In the genomic region with DNA sequence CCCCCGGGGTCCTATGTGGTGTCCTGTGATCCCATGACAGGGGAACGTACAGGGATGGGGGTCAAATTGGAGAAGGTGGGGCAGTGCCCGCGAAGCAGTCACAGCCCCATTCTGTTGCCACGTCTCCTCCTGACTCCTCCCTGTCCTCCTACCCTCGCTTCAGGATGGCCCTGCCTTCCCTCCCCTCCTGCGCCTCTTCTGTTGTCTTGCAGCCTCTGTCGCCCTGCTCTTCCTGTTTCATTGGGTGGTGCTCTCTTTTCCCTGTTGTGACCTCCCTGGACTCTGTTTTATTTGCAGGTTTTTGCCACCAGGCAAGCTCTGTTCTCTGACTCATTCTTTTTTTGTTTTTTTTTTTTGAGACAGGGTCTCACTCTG, we compare ENCODE assay signal across 23 cellular contexts. TPM values are rescaled to one million over a fixed set of nuclear protein-coding genes. Genes with fewer than 3 reads are reported as not detected.
DNase-seq lines count a peak whose midpoint lies in the region; ATAC-seq, FAIRE-seq and TF ChIP-seq lines count a peak whose summit lies in the region.
"Had no signal": no experiment of that assay in that cellular context is flagged by ENCODE, and none has a peak within 500 bp of the region (broad histone marks: within the 10 kb centered on the region; RNA-seq: fewer than 3 reads in every experiment).

No MANE protein-coding gene starts in this region.

- no peaks in the 10 kb centered on the region for H4K20me1 ChIP-seq in HepG2 (ENCODE audit: insufficient read depth, low read length)

- TF ChIP-seq POLR2A in heart left ventricle (IDR thresholded peaks at IDR 0.05) (no peak), HepG2 (IDR thresholded peaks at IDR 0.05; ENCODE audit: insufficient read depth in 1 of 2, low read depth in 2 of 2, low read length in 2 of 2) (no peak), spleen (IDR thresholded peaks at IDR 0.05) (no peak), suprapubic skin (IDR thresholded peaks at IDR 0.05) (no peak)

- in situ Hi-C loops in HepG2 (cut with HindIII; ENCODE audit: extremely low pct_ligation_motif_present, low pct_unique_long_range_greater_than_20kb): no loop called here

- no peak overlapping the region for H3K9ac ChIP-seq in HepG2 (ENCODE audit: insufficient read depth, low read depth, low read length)
- H3K9ac ChIP-seq: GM23248 had no signal

- TF ChIP-seq RAD21 in HepG2 (CRISPR knock-in tag; IDR thresholded peaks at IDR 0.05): no peak

- no TSS peak for BruUV-seq in HepG2 (replicated peaks; lab: Mats Ljungman, UMichigan)

- H3K27me3 ChIP-seq in left ventricle myocardium inferior (ENCODE audit: low read depth) (no peaks in the 10 kb centered on the region), heart left ventricle (no peaks in the 10 kb centered on the region), HepG2 (ENCODE audit: control insufficient read depth in 1 of 2, insufficient read depth in 2 of 2, low read length in 2 of 2) (peaks cover 4 to 40% of the 10 kb centered on the region in 2 experiments; a peak in 4 of 5 replicates), spleen (replicated peaks in 1 of 7) (no peaks in the 10 kb centered on the region), suprapubic skin (no peaks in the 10 kb centered on the region)
- H3K27me3 ChIP-seq: MG63 had no signal

- TF ChIP-seq CTCF in left ventricle myocardium inferior (IDR thresholded peaks at IDR 0.05; ENCODE audit: borderline replicate concordance) (no peak), heart left ventricle (IDR thresholded peaks at IDR 0.05) (no peak), HepG2 (CRISPR knock-in tag; IDR thresholded peaks at IDR 0.05) (no peak), spleen (IDR thresholded peaks at IDR 0.05 in 8 of 11, conservative IDR thresholded peaks at IDR 0.05 in 3 of 11) (no peak), suprapubic skin (IDR thresholded peaks at IDR 0.05) (no peak)

- 52 to 56% (median 55%) methylated on average over 8 of the region's 8 CpGs for WGBS in heart left ventricle, 4 donors
- WGBS in HepG2 (ENCODE audit: low lambda C conversion rate): 0% methylated on average over 5 of the region's 8 CpGs
- WGBS in spleen, 5 donors: 51 to 69% (median 62%) methylated on average over 8 of the region's 8 CpGs
- WGBS in suprapubic skin: 61% methylated on average over 8 of the region's 8 CpGs

- H3K9me3 ChIP-seq in left ventricle myocardium inferior (replicated peaks) (no peaks in the 10 kb centered on the region), heart left ventricle (no peaks in the 10 kb centered on the region), HepG2 (ENCODE audit: low read length) (no peaks in the 10 kb centered on the region), spleen (no peaks in the 10 kb centered on the region), suprapubic skin (no peaks in the 10 kb centered on the region)
- H3K9me3 ChIP-seq: MG63 had no signal

- POLR2A ChIA-PET in HepG2 (lab: Yijun Ruan, JAX): no interaction called here

- intact Hi-C loops in left ventricle myocardium inferior (cut with micrococcal nuclease): no loop called here
- intact Hi-C loops in heart left ventricle (cut with DNase I): no loop called here
- intact Hi-C loops in HepG2 (cut with micrococcal nuclease; ENCODE audit: unreplicated experiment): no loop called here
- intact Hi-C loops in spleen (cut with DNase I; ENCODE audit: low total_unique reads): no loop called here

- H3K4me1 ChIP-seq in left ventricle myocardium inferior: peaks cover 30% of the 10 kb centered on the region
- H3K4me1 ChIP-seq in heart left ventricle: peaks cover 0 to 25% (median 12%) of the 10 kb centered on the region in 12 donors
- H3K4me1 ChIP-seq in HepG2 (ENCODE audit: insufficient read depth, low read length): peaks cover 16% of the 10 kb centered on the region
- H3K4me1 ChIP-seq in spleen: peaks cover 0 to 34% (median 14%) of the 10 kb centered on the region in 6 donors
- H3K4me1 ChIP-seq in suprapubic skin: no peaks in the 10 kb centered on the region

- H3K4me2 ChIP-seq in HepG2 (ENCODE audit: low read depth, low read length): peak overlapping the region; percentile 45; the same call in 1 of the 2 replicates

- H3K79me2 ChIP-seq in HepG2 (ENCODE audit: insufficient read depth, low read length): no peaks in the 10 kb centered on the region

- H3K4me3 ChIP-seq in left ventricle myocardium inferior: no peak overlapping the region
- H3K4me3 ChIP-seq in heart left ventricle: no peak overlapping the region
- H3K4me3 ChIP-seq in HepG2 (replicated peaks in 1 of 3; ENCODE audit: insufficient read depth in 1 of 3, low read depth in 2 of 3, low read length in 3 of 3): peak overlapping the region in 1 of 3 experiments; percentile 26; a peak in 1 of 6 replicates
- no peak overlapping the region for H3K4me3 ChIP-seq in spleen
- no peak overlapping the region for H3K4me3 ChIP-seq in suprapubic skin
- H3K4me3 ChIP-seq: GM12878, GM23248, MG63 had no signal

- ATAC-seq in heart left ventricle (no peak), HepG2 (peak; percentile 66)
- ATAC-seq: GM12878, HCT116, PC-3 had no signal

- no peak overlapping the region for H2AFZ ChIP-seq in HepG2 (ENCODE audit: low read length)
- H2AFZ ChIP-seq: GM23248 had no signal

- H3K27ac ChIP-seq in left ventricle myocardium inferior (replicated peaks): peak overlapping the region; percentile 49
- peak overlapping the region in 1 of 12 donors; percentile 5 for H3K27ac ChIP-seq in heart left ventricle
- no peak overlapping the region for H3K27ac ChIP-seq in HepG2 (ENCODE audit: extremely low read length, insufficient read depth, low read length)
- peak overlapping the region in 1 of 8 donors; percentile 16 for H3K27ac ChIP-seq in spleen
- no peak overlapping the region for H3K27ac ChIP-seq in suprapubic skin
- H3K27ac ChIP-seq: GM23248 had no signal

- no peak for TF ChIP-seq EP300 in HepG2 (IDR thresholded peaks at IDR 0.05; ENCODE audit: low read depth in 2 of 2, low read length in 2 of 2)
- no peak for TF ChIP-seq EP300 in HepG2 (CRISPR knock-in tag; IDR thresholded peaks at IDR 0.05; ENCODE audit: borderline replicate concordance)
- TF ChIP-seq EP300 in suprapubic skin (IDR thresholded peaks at IDR 0.05): no peak

- peaks cover 4% of the 10 kb centered on the region for H3K36me3 ChIP-seq in left ventricle myocardium inferior
- H3K36me3 ChIP-seq in heart left ventricle: peaks cover 0 to 20% (median 0%) of the 10 kb centered on the region in 9 donors
- H3K36me3 ChIP-seq in HepG2 (replicated peaks in 1 of 2; ENCODE audit: control insufficient read depth in 1 of 2, insufficient read depth in 2 of 2, low read length in 2 of 2): no peaks in the 10 kb centered on the region
- H3K36me3 ChIP-seq in spleen: no peaks in the 10 kb centered on the region
- H3K36me3 ChIP-seq in suprapubic skin: no peaks in the 10 kb centered on the region
- H3K36me3 ChIP-seq: MG63 had no signal

- no peak for FAIRE-seq in HepG2 (lab: Jason Lieb, UNC)
- FAIRE-seq: A204.1, D721Med, GM12878 had no signal

- CTCF ChIA-PET in HepG2 (lab: Yijun Ruan, JAX; ENCODE audit: low intra/inter-chr PET ratio, low total read pairs): no interaction called here

- no peak for DNase-seq in left ventricle myocardium inferior
- DNase-seq in heart left ventricle: no peak
- DNase-seq in cerebellum (ENCODE audit: low spot score): peak; percentile 58
- no peak for DNase-seq in HepG2 (ENCODE audit: low spot score)
- DNase-seq in spleen: no peak
- DNase-seq in DMS79 (lab: John Stamatoyannopoulos, UW): no peak
- DNase-seq in suprapubic skin (ENCODE audit: low spot score in 2 of 2): no peak
- DNase-seq: DMS79 treated with DMSO at 0.1 percent for 48 hours, GM23248, MG63, NCI-H1417, NCI-H1694 treated with DMSO at 0.1 percent for 48 hours, NCI-H2081 treated with DMSO at 0.1 percent for 48 hours, NCI-H2171 treated with DMSO at 0.1 percent for 48 hours, NCI-H524 treated with DMSO at 0.1 percent for 48 hours, PC-3, Right ventricle myocardium superior had no signal

RNA-seq across cellular contexts. Expression of gene CABP1, which starts 18.7 kb away (rescaled TPM):
- total RNA-seq in left ventricle myocardium inferior (4.2 TPM), heart left ventricle (1 to 10 TPM; 2.4 to 9.1 (median 3.8) TPM), cerebellum (3.3 TPM), HepG2 (2016; rRNA removed; fragmentation: Illumina TruSeq; extraction: Trizol) (not detected in 2 replicates), spleen (1 to 10 TPM in 1 of 7 donors, under 1 TPM in 5, not detected in 1; 0.27 to 1.2 (median 0.60) TPM), suprapubic skin (under 1 TPM in 3 of 4 donors, not detected in 1; 0.19 to 0.56 (median 0.47) TPM)
- polyA plus RNA-seq in heart left ventricle (1 to 10 TPM; 2.9 to 9.9 TPM), HepG2 (2011; rRNA removed) (not detected in 2 replicates), spleen (1 to 10 TPM in 1 of 3 donors, under 1 TPM in 2; 0.49 to 2.8 (median 0.57) TPM)
- not detected in 2 replicates for total RNA-seq in HepG2 (2016; cell fraction: cytosol; rRNA removed; fragmentation: Illumina TruSeq; extraction: Trizol; ENCODE audit: low read depth)
- not detected in 2 replicates for total RNA-seq in HepG2 (2016; cell fraction: insoluble cytoplasmic fraction; rRNA removed; fragmentation: Illumina TruSeq; extraction: Trizol)
- total RNA-seq in HepG2 (2016; cell fraction: membrane; rRNA removed; fragmentation: Illumina TruSeq; extraction: Trizol): not detected in 2 replicates
- total RNA-seq in HepG2 (2016; cell fraction: nucleus; rRNA removed; fragmentation: Illumina TruSeq; extraction: Trizol): not detected in 2 replicates
- 0.03 and 0.04 TPM in 2 replicates for polyA plus RNA-seq in HepG2 (2011; cell fraction: cytosol; rRNA removed)
- not detected in 2 replicates for polyA plus RNA-seq in HepG2 (2011; cell fraction: nucleus; rRNA removed)
- 0.07 TPM in 1 of 2 replicates, not detected in the other for polyA plus RNA-seq in HepG2 (2012)
- not detected in 2 replicates for polyA plus RNA-seq in HepG2 (2016; cell fraction: cytosol; fragmentation: Illumina TruSeq; extraction: Trizol; ENCODE audit: low read depth)
- not detected in 2 replicates for polyA plus RNA-seq in HepG2 (2016; cell fraction: insoluble cytoplasmic fraction; fragmentation: Illumina TruSeq; extraction: Trizol; ENCODE audit: low read depth)
- not detected in 2 replicates for polyA plus RNA-seq in HepG2 (2016; cell fraction: membrane; fragmentation: Illumina TruSeq; extraction: Trizol; ENCODE audit: low read depth)
- not detected in 2 replicates for polyA plus RNA-seq in HepG2 (2016; cell fraction: nucleus; fragmentation: Illumina TruSeq; extraction: Trizol; ENCODE audit: insufficient read depth, low read depth)
- polyA minus RNA-seq in HepG2 (2011; rRNA and poly(A)+ RNA removed; ENCODE audit: low replicate concordance): 0.22 TPM in 1 of 2 replicates, not detected in the other
- polyA minus RNA-seq in HepG2 (2011; cell fraction: cytosol; rRNA and poly(A)+ RNA removed): not detected in 2 replicates
- polyA minus RNA-seq in HepG2 (2011; cell fraction: nucleus; rRNA and poly(A)+ RNA removed): not detected in 2 replicates
- total RNA-seq: GM23248, LHCN-M2, PC-3, RPMI7951 had no signal
- polyA plus RNA-seq: GM23248 had no signal

RNA-seq across cellular contexts. Expression of gene MLEC, which starts 27.8 kb away (rescaled TPM):
- total RNA-seq in left ventricle myocardium inferior (120 TPM), heart left ventricle (100 to 1,000 TPM in 7 of 9 donors, 10 to 100 TPM in 2; 91.0 to 150 (median 117) TPM), cerebellum (46.8 TPM), HepG2 (2016; rRNA removed; fragmentation: Illumina TruSeq; extraction: Trizol) (95.5 and 156 TPM in 2 replicates), spleen (100 to 1,000 TPM in 1 of 7 donors, 10 to 100 TPM in 6; 60.1 to 117 (median 78.5) TPM), suprapubic skin (10 to 100 TPM; 34.8 to 72.6 (median 60.4) TPM)
- polyA plus RNA-seq in heart left ventricle (100 to 1,000 TPM in 1 of 2 donors, 10 to 100 TPM in 1; 39.2 to 111 TPM), HepG2 (2011; rRNA removed) (35.3 and 49.8 TPM in 2 replicates), spleen (10 to 100 TPM in 2 of 3 donors, 1 to 10 TPM in 1; 7.7 to 22.6 (median 10.9) TPM)
- total RNA-seq in HepG2 (2016; cell fraction: cytosol; rRNA removed; fragmentation: Illumina TruSeq; extraction: Trizol; ENCODE audit: low read depth): 31.1 and 43.3 TPM in 2 replicates
- 92.5 and 153 TPM in 2 replicates for total RNA-seq in HepG2 (2016; cell fraction: insoluble cytoplasmic fraction; rRNA removed; fragmentation: Illumina TruSeq; extraction: Trizol)
- 74.8 and 84.9 TPM in 2 replicates for total RNA-seq in HepG2 (2016; cell fraction: membrane; rRNA removed; fragmentation: Illumina TruSeq; extraction: Trizol)
- 133 and 164 TPM in 2 replicates for total RNA-seq in HepG2 (2016; cell fraction: nucleus; rRNA removed; fragmentation: Illumina TruSeq; extraction: Trizol)
- polyA plus RNA-seq in HepG2 (2011; cell fraction: cytosol; rRNA removed): 26.8 and 37.8 TPM in 2 replicates
- polyA plus RNA-seq in HepG2 (2011; cell fraction: nucleus; rRNA removed): 18.9 and 25.8 TPM in 2 replicates
- polyA plus RNA-seq in HepG2 (2012): 53.8 and 55.5 TPM in 2 replicates
- polyA plus RNA-seq in HepG2 (2016; cell fraction: cytosol; fragmentation: Illumina TruSeq; extraction: Trizol; ENCODE audit: low read depth): 50.6 and 60.4 TPM in 2 replicates
- polyA plus RNA-seq in HepG2 (2016; cell fraction: insoluble cytoplasmic fraction; fragmentation: Illumina TruSeq; extraction: Trizol; ENCODE audit: low read depth): 79.3 and 82.1 TPM in 2 replicates
- polyA plus RNA-seq in HepG2 (2016; cell fraction: membrane; fragmentation: Illumina TruSeq; extraction: Trizol; ENCODE audit: low read depth): 61.3 and 75.0 TPM in 2 replicates
- polyA plus RNA-seq in HepG2 (2016; cell fraction: nucleus; fragmentation: Illumina TruSeq; extraction: Trizol; ENCODE audit: insufficient read depth, low read depth): 177 and 196 TPM in 2 replicates
- polyA minus RNA-seq in HepG2 (2011; rRNA and poly(A)+ RNA removed; ENCODE audit: low replicate concordance): 39.9 and 58.9 TPM in 2 replicates
- 37.0 and 60.4 TPM in 2 replicates for polyA minus RNA-seq in HepG2 (2011; cell fraction: cytosol; rRNA and poly(A)+ RNA removed)
- 19.3 and 30.8 TPM in 2 replicates for polyA minus RNA-seq in HepG2 (2011; cell fraction: nucleus; rRNA and poly(A)+ RNA removed)

RNA-seq across cellular contexts. Expression of gene UNC119B, which starts 51.1 kb away (rescaled TPM):
- total RNA-seq in left ventricle myocardium inferior (11.5 TPM), heart left ventricle (10 to 100 TPM in 6 of 9 donors, 1 to 10 TPM in 3; 9.1 to 12.6 (median 10.7) TPM), cerebellum (20.8 TPM), HepG2 (2016; rRNA removed; fragmentation: Illumina TruSeq; extraction: Trizol) (19.6 and 30.7 TPM in 2 replicates), spleen (10 to 100 TPM; 13.0 to 32.2 (median 29.8) TPM), suprapubic skin (10 to 100 TPM; 14.2 to 27.6 (median 19.3) TPM)
- polyA plus RNA-seq in heart left ventricle (10 to 100 TPM in 1 of 2 donors, 1 to 10 TPM in 1; 3.9 to 13.7 TPM), HepG2 (2011; rRNA removed) (18.6 and 19.7 TPM in 2 replicates), spleen (10 to 100 TPM in 1 of 3 donors, 1 to 10 TPM in 2; 5.5 to 17.3 (median 8.1) TPM)
- 4.9 and 5.2 TPM in 2 replicates for total RNA-seq in HepG2 (2016; cell fraction: cytosol; rRNA removed; fragmentation: Illumina TruSeq; extraction: Trizol; ENCODE audit: low read depth)
- 20.3 and 28.2 TPM in 2 replicates for total RNA-seq in HepG2 (2016; cell fraction: insoluble cytoplasmic fraction; rRNA removed; fragmentation: Illumina TruSeq; extraction: Trizol)
- 13.5 and 13.6 TPM in 2 replicates for total RNA-seq in HepG2 (2016; cell fraction: membrane; rRNA removed; fragmentation: Illumina TruSeq; extraction: Trizol)
- total RNA-seq in HepG2 (2016; cell fraction: nucleus; rRNA removed; fragmentation: Illumina TruSeq; extraction: Trizol): 15.8 and 19.8 TPM in 2 replicates
- 14.9 and 17.8 TPM in 2 replicates for polyA plus RNA-seq in HepG2 (2011; cell fraction: cytosol; rRNA removed)
- 19.3 and 19.7 TPM in 2 replicates for polyA plus RNA-seq in HepG2 (2011; cell fraction: nucleus; rRNA removed)
- polyA plus RNA-seq in HepG2 (2012): 16.7 and 17.6 TPM in 2 replicates
- polyA plus RNA-seq in HepG2 (2016; cell fraction: cytosol; fragmentation: Illumina TruSeq; extraction: Trizol; ENCODE audit: low read depth): 3.8 and 4.1 TPM in 2 replicates
- polyA plus RNA-seq in HepG2 (2016; cell fraction: insoluble cytoplasmic fraction; fragmentation: Illumina TruSeq; extraction: Trizol; ENCODE audit: low read depth): 27.6 and 27.9 TPM in 2 replicates
- 9.0 TPM in 2 replicates for polyA plus RNA-seq in HepG2 (2016; cell fraction: membrane; fragmentation: Illumina TruSeq; extraction: Trizol; ENCODE audit: low read depth)
- 25.6 and 26.1 TPM in 2 replicates for polyA plus RNA-seq in HepG2 (2016; cell fraction: nucleus; fragmentation: Illumina TruSeq; extraction: Trizol; ENCODE audit: insufficient read depth, low read depth)
- polyA minus RNA-seq in HepG2 (2011; rRNA and poly(A)+ RNA removed; ENCODE audit: low replicate concordance): 27.6 and 29.3 TPM in 2 replicates
- polyA minus RNA-seq in HepG2 (2011; cell fraction: cytosol; rRNA and poly(A)+ RNA removed): 14.1 and 15.8 TPM in 2 replicates
- 11.6 and 11.8 TPM in 2 replicates for polyA minus RNA-seq in HepG2 (2011; cell fraction: nucleus; rRNA and poly(A)+ RNA removed)
